10 cellular contexts compared by ENCODE assay signal in genomic region chr5:72441861-72442540, GRCh38.
DNase-seq lines count a peak whose midpoint lies in the region; ATAC-seq and TF ChIP-seq lines count a peak whose summit lies in the region.
"Had no signal": no experiment of that assay in that cellular context is flagged by ENCODE, and none has a peak within 500 bp of the region (broad histone marks: within the 10 kb centered on the region; RNA-seq: fewer than 3 reads in every experiment).

No MANE protein-coding gene starts in this region.

- DNase-seq in EL (peak; percentile 97), RWPE2 (ENCODE audit: low spot score) (no peak), epithelial cell of proximal tubule (ENCODE audit: low read depth) (peak; percentile 71), renal cortical epithelial cell (ENCODE audit: low read depth) (peak; percentile 92), NCI-H1436 (lab: John Stamatoyannopoulos, UW) (no peak), nucleus accumbens (lab: John Stamatoyannopoulos, UW) (no peak), NAMALWA (ENCODE audit: low spot score) (no peak)
- DNase-seq: DMS79 had no signal

- no peaks in the 10 kb centered on the region for H3K36me3 ChIP-seq in RWPE2 (ENCODE audit: low read depth)

- H3K4me3 ChIP-seq in RWPE2 (ENCODE audit: severe bottlenecking): no peak overlapping the region
- no peak overlapping the region for H3K4me3 ChIP-seq in epithelial cell of proximal tubule (ENCODE audit: low read depth, low read length)

- H3K4me1 ChIP-seq in RWPE2 (ENCODE audit: insufficient read depth, poor library complexity, severe bottlenecking): peaks cover 9% of the 10 kb centered on the region
- H3K4me1 ChIP-seq: parathyroid adenoma had no signal

- TF ChIP-seq CTCF in RWPE2 (IDR thresholded peaks at IDR 0.05; ENCODE audit: poor library complexity, severe bottlenecking) (no peak), epithelial cell of proximal tubule (conservative IDR thresholded peaks at IDR 0.05; ENCODE audit: low read depth, low read length) (no peak)

- H3K27ac ChIP-seq in RWPE2 (ENCODE audit: poor library complexity, severe bottlenecking): peak overlapping the region; percentile 31
- H3K27ac ChIP-seq: parathyroid adenoma had no signal

- no peaks in the 10 kb centered on the region for H3K9me3 ChIP-seq in RWPE2 (ENCODE audit: severe bottlenecking)

- H3K27me3 ChIP-seq in RWPE2 (ENCODE audit: insufficient read depth, poor library complexity, severe bottlenecking): no peaks in the 10 kb centered on the region

- ATAC-seq in RWPE2 (ENCODE audit: low read depth) (peak; percentile 93), GM18861 (IDR thresholded peaks at IDR 0.05; ENCODE audit: unreplicated experiment) (no peak)

Comparison
In these comparisons a context has a peak if more than half of its experiments do, and no peak if none do; other contexts are left out.
1. DNase-seq: peak in EL (single experiment), epithelial cell of proximal tubule (single experiment) and renal cortical epithelial cell (single experiment); none in RWPE2 (single experiment), NCI-H1436 (single experiment), nucleus accumbens (0 of 56) and NAMALWA (single experiment).